In the genomic region with DNA sequence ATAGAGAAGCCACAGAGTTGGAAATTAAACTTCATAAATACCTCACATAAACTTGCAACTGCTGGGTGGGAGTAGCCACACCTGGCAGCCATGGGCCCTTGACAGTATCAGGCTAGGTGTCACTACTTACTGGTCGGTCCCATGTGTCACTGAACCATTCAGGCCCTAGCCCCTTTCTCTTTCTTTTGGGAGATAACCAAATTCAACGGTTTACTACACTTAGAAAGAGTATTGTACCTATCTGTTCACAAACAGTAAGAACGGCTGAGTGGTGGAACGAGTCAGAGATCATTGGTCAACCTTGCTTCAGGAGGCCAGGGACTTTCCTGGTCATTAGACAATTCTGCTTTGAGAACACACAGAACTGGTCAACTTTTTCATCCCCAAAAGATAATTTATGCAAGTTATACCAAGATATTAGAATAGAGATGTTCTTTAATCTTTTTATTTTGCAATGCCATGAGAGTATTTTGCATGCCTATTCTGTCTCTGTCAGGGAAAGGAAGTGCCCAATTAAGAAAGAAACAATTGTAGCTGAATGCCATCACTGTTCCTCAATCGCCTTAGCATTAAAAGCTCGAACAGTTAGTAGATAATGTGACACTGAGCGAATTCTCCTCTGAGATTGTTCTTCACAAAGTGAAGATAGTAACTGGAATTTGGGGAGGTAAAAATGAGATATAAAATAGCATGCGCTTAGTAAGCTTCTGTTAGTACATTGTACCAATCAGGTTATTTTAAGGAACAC, we compare ENCODE assay signal across 16 cellular contexts.
DNase-seq lines count a peak whose midpoint lies in the region; ATAC-seq, FAIRE-seq and TF ChIP-seq lines count a peak whose summit lies in the region.
"Had no signal": no experiment of that assay in that cellular context is flagged by ENCODE, and none has a peak within 500 bp of the region (broad histone marks: within the 10 kb centered on the region; RNA-seq: fewer than 3 reads in every experiment).

No MANE protein-coding gene starts in this region.

- ATAC-seq in GM19468 (IDR thresholded peaks at IDR 0.05; ENCODE audit: extremely low read depth, unreplicated experiment) = peak; percentile 24
- ATAC-seq: activated CD8-positive, alpha-beta memory T cell treated with anti-CD3 and anti-CD28 coated beads, Interleukin-2, amount 10 ng/mL, durations not matched to agents 7 days and 5 days had no signal

- no peak overlapping the region for H3K4me3 ChIP-seq in GM12865 (ENCODE audit: low read depth, low read length)
- H3K4me3 ChIP-seq: BLaER1, upper lobe of left lung had no signal

- FAIRE-seq in urothelium cell line (lab: Jason Lieb, UNC) = no peak
- FAIRE-seq: H54 had no signal

- peak; percentile 34 for DNase-seq in GM12865 (ENCODE audit: low read depth)
- peak; percentile 19 for DNase-seq in NOMO-1 treated with dmso at 0.1 percent for 144 hours (lab: John Stamatoyannopoulos, UW; ENCODE audit: unreplicated experiment)
- DNase-seq in kidney tubule cell (ENCODE audit: low spot score) = peak; percentile 11
- DNase-seq in HK-2 (ENCODE audit: unreplicated experiment) = no peak
- no peak for DNase-seq in urothelium cell line (ENCODE audit: low spot score)
- no peak for DNase-seq in AG08395 (ENCODE audit: low spot score)
- no peak for DNase-seq in NAMALWA (ENCODE audit: low spot score)
- DNase-seq: activated CD8-positive, alpha-beta memory T cell treated with anti-CD3 and anti-CD28 coated beads, Interleukin-2, amount 10 ng/mL, durations not matched to agents 7 days and 5 days; erythroblast; MM.1S; naive B cell; NCI-H2171; upper lobe of left lung had no signal

- no peak for TF ChIP-seq CTCF in GM12865 (IDR thresholded peaks at IDR 0.05; ENCODE audit: insufficient read depth, low read depth, low read length, missing control alignments)

Comparison
In these comparisons a context has a peak if more than half of its experiments do, and no peak if none do; other contexts are left out.
1. DNase-seq: peak in GM12865 (single experiment), NOMO-1 treated with dmso at 0.1 percent for 144 hours (single experiment) and kidney tubule cell (single experiment); none in HK-2 (single experiment), urothelium cell line (single experiment), AG08395 (single experiment) and NAMALWA (single experiment).